Comparison of ENCODE assay signal across 8 cellular contexts in the genomic region with DNA sequence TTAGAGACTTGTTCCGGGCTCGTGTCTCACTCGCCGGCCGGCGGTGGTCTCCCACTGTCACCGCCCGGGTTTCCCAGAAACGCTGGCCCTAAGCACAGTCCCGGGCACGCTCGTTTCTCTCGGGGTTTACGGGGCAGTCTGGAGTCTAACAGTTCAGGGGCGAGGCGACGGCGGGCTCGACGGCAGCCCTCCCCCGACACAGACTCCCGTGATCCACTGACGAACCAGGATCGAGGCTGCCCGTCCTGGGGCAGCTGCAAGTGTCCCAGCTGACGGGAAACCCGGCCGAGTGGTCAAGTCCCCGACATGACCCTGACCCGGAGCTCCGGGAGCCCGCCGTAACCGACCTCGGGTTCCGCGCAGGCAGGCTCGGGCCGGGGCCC. TPM values are rescaled to one million over a fixed set of nuclear protein-coding genes. Genes with fewer than 3 reads are reported as not detected.
A peak's percentile ranks its signal among the peaks of the same experiment; 100 is the strongest.
DNase-seq lines count a peak whose midpoint lies in the region; ATAC-seq, FAIRE-seq and TF ChIP-seq lines count a peak whose summit lies in the region.

No MANE protein-coding gene starts in this region.

- peaks cover 33% of the 10 kb centered on the region for H4K20me1 ChIP-seq in OCI-LY3 (ENCODE audit: insufficient read depth, low read length)

- no peaks in the 10 kb centered on the region for H3K9me3 ChIP-seq in OCI-LY3 (ENCODE audit: insufficient read depth, low read length)
- no peaks in the 10 kb centered on the region for H3K9me3 ChIP-seq in ovary

- peak overlapping the region; percentile 98 for H3K4me3 ChIP-seq in OCI-LY3 (ENCODE audit: low read length)
- peak overlapping the region; percentile 73 for H3K4me3 ChIP-seq in epithelial cell of proximal tubule (ENCODE audit: low read depth, low read length)
- peak overlapping the region; percentile 82 for H3K4me3 ChIP-seq in ovary

- no peak for FAIRE-seq in GM19239 (lab: Jason Lieb, UNC)

- H3K36me3 ChIP-seq in OCI-LY3 (replicated peaks; ENCODE audit: low read depth, low read length) (peaks cover 13% of the 10 kb centered on the region), ovary (no peaks in the 10 kb centered on the region)

- TF ChIP-seq EP300 in ovary (IDR thresholded peaks at IDR 0.05) = no peak

- WGBS in ovary, 3 donors = 0 to 1% (median 1%) methylated on average over 22 to 39 of the region's 39 CpGs

- ATAC-seq in GM21447 (IDR thresholded peaks at IDR 0.05; ENCODE audit: unreplicated experiment) (peak; percentile 9), GM21786 (IDR thresholded peaks at IDR 0.05; ENCODE audit: unreplicated experiment) (no peak)

- intact Hi-C loops in ovary (cut with DNase I) = loop anchor here in 1 of 4 donors (1.0 kb wide), 1 partner anchor 76 kb away; the partner anchor contains the start of gene DVL1

- H3K79me2 ChIP-seq in OCI-LY3 (ENCODE audit: low read length) = peaks cover 55% of the 10 kb centered on the region

- peaks cover 19% of the 10 kb centered on the region for H3K4me1 ChIP-seq in OCI-LY3 (ENCODE audit: low read length)
- H3K4me1 ChIP-seq in ovary (ENCODE audit: insufficient read depth) = peaks cover 28% of the 10 kb centered on the region

- H2AFZ ChIP-seq in OCI-LY3 (ENCODE audit: low read depth, low read length) = no peak overlapping the region

- TF ChIP-seq CTCF in 22Rv1 (IDR thresholded peaks at IDR 0.05) (no peak), OCI-LY3 (IDR thresholded peaks at IDR 0.05; ENCODE audit: low read depth, low read length) (no peak), epithelial cell of proximal tubule (conservative IDR thresholded peaks at IDR 0.05; ENCODE audit: low read depth, low read length) (no peak), ovary (IDR thresholded peaks at IDR 0.05) (no peak)

- H3K27me3 ChIP-seq in OCI-LY3 (ENCODE audit: low read depth, low read length) (no peaks in the 10 kb centered on the region), ovary (no peaks in the 10 kb centered on the region)

- peak overlapping the region; percentile 98 for H3K4me2 ChIP-seq in OCI-LY3 (ENCODE audit: low read length)

- H3K27ac ChIP-seq in 22Rv1 (peak overlapping the region; percentile 78), OCI-LY3 (ENCODE audit: low read length) (peak overlapping the region; percentile 17; the same call in 1 of the 2 replicates), ovary (peak overlapping the region; percentile 25 to 50)

- no peak for TF ChIP-seq POLR2A in ovary (IDR thresholded peaks at IDR 0.05)

- DNase-seq in epithelial cell of proximal tubule (ENCODE audit: low read depth) = no peak
- DNase-seq in ovary = peak in 2 of 5 donors; percentile 51 to 54
- no peak for DNase-seq in GM19239 (ENCODE audit: insufficient read length, low spot score)
- no peak for DNase-seq in putamen (ENCODE audit: low spot score)

- H3K9ac ChIP-seq in OCI-LY3 (ENCODE audit: low read length) = peak overlapping the region; percentile 85

RNA-seq across cellular contexts. Expression of gene UBE2J2, which starts 0.5 kb away (rescaled TPM):
- total RNA-seq in epithelial cell of proximal tubule (49.3 and 84.1 TPM in 2 replicates), ovary (10 to 100 TPM; 35.8 to 55.6 (median 49.3) TPM)
- polyA plus RNA-seq in ovary = 10 to 100 TPM; 36.0 to 40.4 TPM

RNA-seq across cellular contexts. Expression of gene SCNN1D, which starts 7.1 kb away (rescaled TPM):
- total RNA-seq in epithelial cell of proximal tubule (0.14 and 1.5 TPM in 2 replicates), ovary (10 to 100 TPM in 1 of 7 donors, 1 to 10 TPM in 6; 6.3 to 10.2 (median 9.1) TPM)
- polyA plus RNA-seq in ovary = 1 to 10 TPM in 1 of 2 donors, under 1 TPM in 1; 0.27 to 7.9 TPM

RNA-seq across cellular contexts. Expression of gene C1QTNF12, which starts 26.6 kb away (rescaled TPM):
- 1.7 and 5.1 TPM in 2 replicates for total RNA-seq in epithelial cell of proximal tubule
- total RNA-seq in ovary = 1 to 10 TPM in 5 of 7 donors, under 1 TPM in 2; 0.92 to 4.8 (median 1.5) TPM
- polyA plus RNA-seq in ovary = 1 to 10 TPM in 1 of 2 donors, not detected in 1; 1.2 TPM

RNA-seq across cellular contexts. Expression of gene ACAP3, which starts 34.6 kb away (rescaled TPM):
- 21.8 and 29.1 TPM in 2 replicates for total RNA-seq in epithelial cell of proximal tubule
- 10 to 100 TPM; 23.1 to 62.4 (median 46.4) TPM for total RNA-seq in ovary
- 10 to 100 TPM in 1 of 2 donors, 1 to 10 TPM in 1; 3.5 to 33.4 TPM for polyA plus RNA-seq in ovary

RNA-seq across cellular contexts. Expression of gene PUSL1, which starts 35.3 kb away (rescaled TPM):
- total RNA-seq in epithelial cell of proximal tubule (46.5 and 92.7 TPM in 2 replicates), ovary (10 to 100 TPM; 12.5 to 27.6 (median 21.7) TPM)
- polyA plus RNA-seq in ovary = 10 to 100 TPM in 1 of 2 donors, under 1 TPM in 1; 0.18 to 14.7 TPM

Comparison
In these comparisons a context has a peak if more than half of its experiments do, and no peak if none do; other contexts are left out.
1. H3K27ac ChIP-seq: peak in every context shown above with its lines; median percentile 78 in 22Rv1; 38 in ovary; 17 in OCI-LY3.